Comparison of ENCODE assay signal across 23 cellular contexts in the genomic region with DNA sequence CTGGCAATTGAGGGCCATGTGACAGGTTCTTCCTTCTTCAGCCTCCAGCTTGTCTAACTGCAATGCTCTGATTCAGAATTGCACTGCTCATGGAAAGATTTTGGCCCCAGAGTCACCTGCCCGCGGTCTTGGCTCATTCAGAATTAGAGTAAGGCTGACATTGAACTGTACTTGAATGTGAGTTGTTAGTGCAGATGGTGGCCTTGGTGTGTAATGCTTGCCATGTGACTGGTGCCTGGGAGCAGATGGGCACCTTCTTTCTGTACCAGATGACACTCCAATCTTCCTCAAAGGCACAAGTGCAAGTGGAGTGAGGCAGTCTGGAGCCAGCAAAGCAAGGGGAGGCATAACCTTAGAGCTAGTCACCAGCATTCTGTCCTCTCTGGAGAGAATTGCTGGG. TPM values are rescaled to one million over a fixed set of nuclear protein-coding genes. Genes with fewer than 3 reads are reported as not detected.
"Had no signal": no experiment of that assay in that cellular context is flagged by ENCODE, and none has a peak within 500 bp of the region (broad histone marks: within the 10 kb centered on the region; RNA-seq: fewer than 3 reads in every experiment).

No MANE protein-coding gene starts in this region.

- DNase-seq: activated CD4-positive, alpha-beta T cell treated with anti-CD3 and anti-CD28 coated beads, Interleukin-2, amount 50 U/mL, for 1 hour; activated CD4-positive, CD25-positive, alpha-beta regulatory T cell treated with anti-CD3 and anti-CD28 coated beads, Interleukin-2, amount 50 U/mL, for 72 hours; activated CD8-positive, alpha-beta T cell treated with anti-CD3 and anti-CD28 coated beads, Interleukin-2, amount 10 ng/mL, durations not matched to agents 7 days and 5 days; brain microvascular endothelial cell; central memory CD4-positive, alpha-beta T cell; cortex of kidney; endodermal cell; esophagus squamous epithelium; gastrocnemius medialis; heart left ventricle; left cardiac atrium; midbrain; right cardiac atrium; stimulated activated CD4-positive, alpha-beta T cell treated with anti-CD3 and anti-CD28 coated beads, Interleukin-4, amount 100 ng/mL, for 4 hours; stimulated activated naive CD8-positive, alpha-beta T cell treated with anti-CD3 and anti-CD28 coated beads, Interleukin-15, Interleukin-2, amounts not matched to agents 100 U/mL and 50 U/mL, for 24 hours; thyroid gland; upper lobe of right lung had no signal

- H3K9me3 ChIP-seq: esophagus squamous epithelium, gastrocnemius medialis, prostate gland, thyroid gland, upper lobe of right lung had no signal

- H3K27ac ChIP-seq: ascending aorta, brain microvascular endothelial cell, esophagus squamous epithelium, gastrocnemius medialis, heart left ventricle, prostate gland, thyroid gland, upper lobe of right lung, VCaP had no signal

- H3K27me3 ChIP-seq: ascending aorta, brain microvascular endothelial cell, esophagus squamous epithelium, gastrocnemius medialis, thyroid gland, upper lobe of right lung had no signal

- H3K4me3 ChIP-seq: ascending aorta, esophagus squamous epithelium, gastrocnemius medialis, heart left ventricle, prostate gland, thyroid gland, upper lobe of right lung had no signal

- H3K36me3 ChIP-seq: ascending aorta, brain microvascular endothelial cell, esophagus squamous epithelium, gastrocnemius medialis, heart left ventricle, prostate gland, thyroid gland, upper lobe of right lung had no signal

- H3K4me1 ChIP-seq: ascending aorta, esophagus squamous epithelium, gastrocnemius medialis, heart left ventricle, prostate gland, thyroid gland, upper lobe of right lung had no signal

RNA-seq across cellular contexts. Expression of gene ANO4, which starts 36.5 kb away (rescaled TPM):
- total RNA-seq: activated CD8-positive, alpha-beta T cell treated with anti-CD3 and anti-CD28 coated beads, Interleukin-2, amount 10 ng/mL, durations not matched to agents 7 days and 5 days; activated naive CD4-positive, alpha-beta T cell treated with anti-CD3 and anti-CD28 coated beads, Interleukin-2, amount 50 U/mL, for 72 hours; activated T-helper 17 cell treated with anti-CD3 and anti-CD28 coated beads, Interleukin-2, amount 50 U/mL, for 72 hours; natural killer cell treated with Interleukin-12 subunit alpha and Interleukin-12 subunit beta and Interleukin-15 and Interleukin-18, amount 100 ng/mL, for 72 hours had no signal
